8 cellular contexts compared by ENCODE assay signal in genomic region chr14:63864819-63865218, GRCh38. TPM values are rescaled to one million over a fixed set of nuclear protein-coding genes. Genes with fewer than 3 reads are reported as not detected.
DNase-seq lines count a peak whose midpoint lies in the region; ATAC-seq, FAIRE-seq and TF ChIP-seq lines count a peak whose summit lies in the region.
"Not testable (repeated sequence)": the region's sequence is repeated elsewhere in the genome, so short reads cannot be mapped to it uniquely, and the experiment has no call there.

No MANE protein-coding gene starts in this region.

- H3K27me3 ChIP-seq in CD4-positive, alpha-beta T cell (ENCODE audit: control insufficient read depth, insufficient read depth, low read length); H1 (replicated peaks in 1 of 4; ENCODE audit: control insufficient read depth in 3 of 4, extremely low read depth in 1 of 4, insufficient read depth in 3 of 4, low read length in 3 of 4): not testable (repeated sequence)

- H2BK15ac ChIP-seq in H1 (ENCODE audit: low read length): not testable (repeated sequence)

- TF ChIP-seq CTCF in CD4-positive, alpha-beta T cell (IDR thresholded peaks at IDR 0.05); LNCaP clone FGC (IDR thresholded peaks at IDR 0.05; ENCODE audit: control insufficient read depth, extremely low read depth, insufficient read depth); H1 (IDR thresholded peaks at IDR 0.05; ENCODE audit: control extremely low read depth in 1 of 3, insufficient read depth in 1 of 3, low read depth in 1 of 3, low read length in 3 of 3): not testable (repeated sequence)

- H3K4me1 Mint-ChIP-seq in CD4-positive, alpha-beta T cell (ENCODE audit: low read depth): peaks cover 72% of the 10 kb centered on the region
- H3K4me1 Mint-ChIP-seq in activated T-cell treated with anti-CD3 and anti-CD28 coated beads, Interleukin-2, amount 50 U/mL, for 4 hours (ENCODE audit: low read depth): peaks cover 77% of the 10 kb centered on the region
- peaks cover 19% of the 10 kb centered on the region for H3K4me1 Mint-ChIP-seq in memory B cell
- peaks cover 66% of the 10 kb centered on the region for H3K4me1 Mint-ChIP-seq in stimulated activated effector memory CD8-positive, alpha-beta T cell treated with anti-CD3 and anti-CD28 coated beads, Interleukin-12 subunit alpha, Interleukin-12 subunit beta, amount 100 ng/mL, for 72 hours

- CTCF ChIA-PET in CD4-positive, alpha-beta T cell (lab: Charles Lee): interaction anchor here (0.9 to 3.3 kb wide), 3 partner anchors 11 to 12 kb away, joined by 3 to 17 read pairs (median 16); partner anchors contain the start of gene SYNE2
- CTCF ChIA-PET in H1 (lab: Charles Lee; ENCODE audit: partially characterized antibody): interaction anchor here (0.7 kb wide), 1 partner anchor 12 kb away, joined by 3 read pairs; the partner anchor contains the start of gene SYNE2

- not testable (repeated sequence) for H4K5ac ChIP-seq in H1 (ENCODE audit: insufficient read length, low read depth, low read length)

- H3K56ac ChIP-seq in H1 (replicated peaks; ENCODE audit: insufficient read length, low read depth, low read length): not testable (repeated sequence)

- H2BK5ac ChIP-seq in H1 (ENCODE audit: low read depth, low read length): not testable (repeated sequence)

- not testable (repeated sequence) for H3K4ac ChIP-seq in H1 (replicated peaks; ENCODE audit: insufficient read length, low read depth, low read length)

- not testable (repeated sequence) for H3K9me3 Mint-ChIP-seq in CD4-positive, alpha-beta T cell; activated T-cell treated with anti-CD3 and anti-CD28 coated beads, Interleukin-2, amount 50 U/mL, for 4 hours; memory B cell; stimulated activated effector memory CD8-positive, alpha-beta T cell treated with anti-CD3 and anti-CD28 coated beads, Interleukin-12 subunit alpha, Interleukin-12 subunit beta, amount 100 ng/mL, for 72 hours

- H3K9ac ChIP-seq in H1 (replicated peaks in 1 of 4; ENCODE audit: extremely low read depth in 1 of 4, low read depth in 3 of 4, low read length in 3 of 4): not testable (repeated sequence)

- H3K23ac ChIP-seq in H1 (ENCODE audit: insufficient read length): not testable (repeated sequence)

- H2AK5ac ChIP-seq in H1 (ENCODE audit: low read depth, low read length): not testable (repeated sequence)

- 91% methylated on average over 1 of the region's 2 CpGs; no CpG with 5 or more reads in 1 of the 2 experiments for WGBS in H1 (ENCODE audit: extremely low coverage in 1 of 2, insufficient coverage in 1 of 2, insufficient read length in 1 of 2, insufficient replicate concordance in 2 of 2, low coverage in 1 of 2, low lambda C conversion rate in 2 of 2, missing lambda C conversion rate in 1 of 2), 2 experiments

- not testable (repeated sequence) for DNase-seq in CD4-positive, alpha-beta T cell; LNCaP clone FGC (ENCODE audit: low read depth); activated T-cell treated with anti-CD3 and anti-CD28 coated beads, Interleukin-2, amount 50 U/mL, for 4 hours; H1 (ENCODE audit: low read depth in 1 of 2, low spot score in 2 of 2); memory B cell (ENCODE audit: low spot score in 2 of 2); stimulated activated effector memory CD8-positive, alpha-beta T cell treated with anti-CD3 and anti-CD28 coated beads, Interleukin-12 subunit alpha, Interleukin-12 subunit beta, amount 100 ng/mL, for 72 hours (ENCODE audit: low spot score in 2 of 2)

- H2BK120ac ChIP-seq in H1 (replicated peaks; ENCODE audit: low read depth, low read length): not testable (repeated sequence)

- peak overlapping the region; percentile 67 for H3K4me3 Mint-ChIP-seq in CD4-positive, alpha-beta T cell
- peak overlapping the region; percentile 75 for H3K4me3 Mint-ChIP-seq in activated T-cell treated with anti-CD3 and anti-CD28 coated beads, Interleukin-2, amount 50 U/mL, for 4 hours
- peak overlapping the region; percentile 68 for H3K4me3 Mint-ChIP-seq in memory B cell
- peak overlapping the region; percentile 71 for H3K4me3 Mint-ChIP-seq in stimulated activated effector memory CD8-positive, alpha-beta T cell treated with anti-CD3 and anti-CD28 coated beads, Interleukin-12 subunit alpha, Interleukin-12 subunit beta, amount 100 ng/mL, for 72 hours

- not testable (repeated sequence) for H3K14ac ChIP-seq in H1 (ENCODE audit: insufficient read length)

- H3K9me3 ChIP-seq in CD4-positive, alpha-beta T cell (ENCODE audit: control insufficient read depth, low read length); H1 (ENCODE audit: insufficient read depth in 2 of 2, low read depth in 1 of 2, low read length in 1 of 2): not testable (repeated sequence)

- peak overlapping the region; percentile 91 for H3K27ac ChIP-seq in CD4-positive, alpha-beta T cell (ENCODE audit: low read depth, low read length)
- H3K27ac ChIP-seq in H1 (ENCODE audit: low read depth, low read length): not testable (repeated sequence)

- not testable (repeated sequence) for H3K4me1 ChIP-seq in H1 (replicated peaks in 1 of 4; ENCODE audit: control insufficient read depth in 3 of 4, insufficient read depth in 4 of 4, low read length in 3 of 4)

- H3K4me3 ChIP-seq in LNCaP clone FGC (ENCODE audit: low read depth, low read length): peak overlapping the region; percentile 46
- not testable (repeated sequence) for H3K4me3 ChIP-seq in H1 (ENCODE audit: extremely low read depth in 1 of 4, insufficient read depth in 2 of 4, low read depth in 3 of 4, low read length in 4 of 4)

- peak overlapping the region; percentile 93 for H3K27ac Mint-ChIP-seq in CD4-positive, alpha-beta T cell
- H3K27ac Mint-ChIP-seq in memory B cell: peak overlapping the region; percentile 92
- H3K27ac Mint-ChIP-seq in stimulated activated effector memory CD8-positive, alpha-beta T cell treated with anti-CD3 and anti-CD28 coated beads, Interleukin-12 subunit alpha, Interleukin-12 subunit beta, amount 100 ng/mL, for 72 hours: peak overlapping the region; percentile 99

- TF ChIP-seq RAD21 in H1 (IDR thresholded peaks at IDR 0.05 in 1 of 2, conservative IDR thresholded peaks at IDR 0.05 in 1 of 2; ENCODE audit: low read depth in 2 of 2, low read length in 2 of 2): not testable (repeated sequence)

- not testable (repeated sequence) for H3K27me3 Mint-ChIP-seq in CD4-positive, alpha-beta T cell; activated T-cell treated with anti-CD3 and anti-CD28 coated beads, Interleukin-2, amount 50 U/mL, for 4 hours (ENCODE audit: low read depth); memory B cell

- ATAC-seq in CD4-positive, alpha-beta T cell (ENCODE audit: poor library complexity): peak; percentile 45
- ATAC-seq in GM19452 (IDR thresholded peaks at IDR 0.05; ENCODE audit: unreplicated experiment): peak; percentile 33
- peak; percentile 19 for ATAC-seq in HG02970 (IDR thresholded peaks at IDR 0.05; ENCODE audit: low FRiP score, unreplicated experiment)
- peak; percentile 54 to 69 for ATAC-seq in activated T-cell treated with anti-CD3 and anti-CD28 coated beads, Interleukin-2, amount 50 U/mL, for 4 hours
- peak; percentile 40 for ATAC-seq in memory B cell (ENCODE audit: low read depth)
- ATAC-seq in stimulated activated effector memory CD8-positive, alpha-beta T cell treated with anti-CD3 and anti-CD28 coated beads, Interleukin-12 subunit alpha, Interleukin-12 subunit beta, amount 100 ng/mL, for 72 hours: peak; percentile 84

- intact Hi-C loops in CD4-positive, alpha-beta T cell (cut with DNase I, micrococcal nuclease): loop anchor here (1.0 to 5.0 kb wide), 4 partner anchors 11 to 223 kb away; partner anchors contain the start of genes SYNE2 (in 1 of the 2) and WDR89 (in 1 of the 2)

- H2BK12ac ChIP-seq in H1 (ENCODE audit: low read depth, low read length): not testable (repeated sequence)

- POLR2A ChIA-PET in CD4-positive, alpha-beta T cell (lab: Charles Lee): interaction anchor here (1.0 to 11.4 kb wide), 9 partner anchors 10 to 641 kb away, joined by 3 to 136 read pairs (median 3); partner anchors contain the start of genes SYNE2 and ZBTB1
- POLR2A ChIA-PET in H1 (lab: Charles Lee; ENCODE audit: partially characterized antibody): not testable (repeated sequence)

- not testable (repeated sequence) for H3K23me2 ChIP-seq in H1 (ENCODE audit: low read depth, low read length)

- not testable (repeated sequence) for TF ChIP-seq EP300 in H1 (IDR thresholded peaks at IDR 0.05; ENCODE audit: borderline replicate concordance in 1 of 2, low read depth in 2 of 2, low read length in 2 of 2)

- not testable (repeated sequence) for H3K36me3 ChIP-seq in H1 (ENCODE audit: control insufficient read depth in 2 of 4, insufficient read depth in 4 of 4, low read length in 3 of 4)

- H2BK20ac ChIP-seq in H1 (ENCODE audit: low read length): not testable (repeated sequence)

- not testable (repeated sequence) for TF ChIP-seq POLR2A in H1 (IDR thresholded peaks at IDR 0.05; ENCODE audit: control extremely low read depth in 1 of 2, low read depth in 2 of 2, low read length in 2 of 2)

- not testable (repeated sequence) for H3K18ac ChIP-seq in H1 (ENCODE audit: extremely low read depth, low read length)

- FAIRE-seq in H1 (lab: Jason Lieb, UNC): peak; percentile 45

- H4K91ac ChIP-seq in H1 (replicated peaks; ENCODE audit: insufficient read length, low read length): not testable (repeated sequence)

- H3K79me2 ChIP-seq in H1 (ENCODE audit: control insufficient read depth in 1 of 2, insufficient read depth in 2 of 2, low read length in 2 of 2): peaks cover 0 to 51% of the 10 kb centered on the region in 2 experiments; a peak in 3 of 4 replicates

- not testable (repeated sequence) for H4K20me1 ChIP-seq in H1 (replicated peaks in 1 of 2; ENCODE audit: control insufficient read depth in 1 of 2, insufficient read depth in 2 of 2, low read length in 2 of 2)

- H2AFZ ChIP-seq in H1 (ENCODE audit: low read length): not testable (repeated sequence)

- H3K79me1 ChIP-seq in H1 (ENCODE audit: low read depth, low read length): not testable (repeated sequence)

- not testable (repeated sequence) for H3K4me2 ChIP-seq in H1 (ENCODE audit: insufficient read depth in 1 of 2, low read depth in 2 of 2, low read length in 2 of 2)

- not testable (repeated sequence) for H4K8ac ChIP-seq in H1 (ENCODE audit: extremely low read depth, insufficient read depth, low read length)

- H3K36me3 Mint-ChIP-seq in CD4-positive, alpha-beta T cell (ENCODE audit: low read depth); activated T-cell treated with anti-CD3 and anti-CD28 coated beads, Interleukin-2, amount 50 U/mL, for 4 hours (ENCODE audit: insufficient read depth); memory B cell; stimulated activated effector memory CD8-positive, alpha-beta T cell treated with anti-CD3 and anti-CD28 coated beads, Interleukin-12 subunit alpha, Interleukin-12 subunit beta, amount 100 ng/mL, for 72 hours: not testable (repeated sequence)

RNA-seq across cellular contexts. Expression of gene SYNE2, which starts 12.0 kb away (rescaled TPM):
- 10 to 100 TPM; 87.4 to 92.6 TPM for total RNA-seq in CD4-positive, alpha-beta T cell
- 10 to 100 TPM in 1 of 3 donors, 1 to 10 TPM in 2; 6.9 to 11.5 (median 8.6) TPM for total RNA-seq in activated T-cell treated with anti-CD3 and anti-CD28 coated beads, Interleukin-2, amount 50 U/mL, for 4 hours
- total RNA-seq in H1 (2021; fragmentation: NEBNext Ultra II Directional; extraction: Animal tissue kit (Norgen Biotek cat#: 25700)): 43.6 and 46.1 TPM in 2 replicates
- 32.6 and 44.3 TPM in 2 replicates for polyA plus RNA-seq in H1 (2011; rRNA removed)
- 26.1 TPM for polyA plus RNA-seq in H1 (2011; cell fraction: cytosol; rRNA removed)
- polyA plus RNA-seq in H1 (2011; cell fraction: nucleus; rRNA removed): 278 TPM
- 33.3 to 40.9 TPM (median 36.8 TPM) in 4 replicates for polyA plus RNA-seq in H1 (2012, experiment 1 of 2)
- polyA plus RNA-seq in H1 (2012, experiment 2 of 2): 3.7 TPM
- polyA plus RNA-seq in H1 (2013, experiment 1 of 2): 19.3 TPM
- 19.0 TPM for polyA plus RNA-seq in H1 (2013, experiment 2 of 2)
- polyA minus RNA-seq in H1 (2011; rRNA and poly(A)+ RNA removed): 179 and 213 TPM in 2 replicates
- 53.7 TPM for polyA minus RNA-seq in H1 (2011; cell fraction: cytosol; rRNA and poly(A)+ RNA removed)
- polyA minus RNA-seq in H1 (2011; cell fraction: nucleus; rRNA and poly(A)+ RNA removed): 393 TPM

Comparison
In these comparisons a context has a peak if more than half of its experiments do, and no peak if none do; other contexts are left out.
1. ATAC-seq: peak in every context shown above with its lines; median percentile 84 in stimulated activated effector memory CD8-positive, alpha-beta T cell treated with anti-CD3 and anti-CD28 coated beads, Interleukin-12 subunit alpha, Interleukin-12 subunit beta, amount 100 ng/mL, for 72 hours; 62 in activated T-cell treated with anti-CD3 and anti-CD28 coated beads, Interleukin-2, amount 50 U/mL, for 4 hours; 45 in CD4-positive, alpha-beta T cell; 40 in memory B cell; 33 in GM19452; 19 in HG02970.